ENCODE assay signal across 8 cellular contexts in the genomic region with DNA sequence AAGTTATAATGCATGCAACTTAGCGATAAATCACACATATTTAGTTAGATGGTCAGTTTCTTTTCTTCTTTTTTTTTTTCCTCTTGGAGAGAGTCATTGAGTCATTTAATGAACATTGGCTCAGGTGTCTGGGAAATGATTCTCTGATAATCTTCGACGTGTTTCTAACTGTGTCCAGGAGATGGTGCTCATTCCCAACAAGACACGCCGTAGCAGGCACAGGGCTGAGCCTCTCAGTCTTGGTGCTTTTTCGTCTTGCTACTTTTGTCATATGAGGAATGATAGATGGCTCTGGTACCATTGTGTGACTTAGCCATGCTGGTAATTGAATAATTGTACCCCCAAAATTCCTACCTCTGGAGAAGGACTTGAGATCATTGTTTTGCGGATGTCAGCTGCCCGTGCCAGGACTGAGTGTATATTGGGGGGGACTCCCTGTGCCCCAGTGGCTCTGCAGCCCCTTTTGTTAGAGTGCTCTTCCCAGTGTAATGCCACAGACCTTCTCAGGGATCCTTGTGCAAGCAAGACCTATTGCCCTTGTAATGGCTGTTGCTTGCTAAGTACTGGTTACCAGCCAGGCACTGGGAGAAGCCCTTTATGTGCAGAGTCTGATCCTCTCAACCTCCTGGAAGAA.
A peak's percentile ranks its signal among the peaks of the same experiment; 100 is the strongest.
DNase-seq lines count a peak whose midpoint lies in the region; ATAC-seq and TF ChIP-seq lines count a peak whose summit lies in the region.

No MANE protein-coding gene starts in this region.

- ATAC-seq in GM18498 (IDR thresholded peaks at IDR 0.05; ENCODE audit: unreplicated experiment): peak; percentile 84
- peak; percentile 78 for ATAC-seq in HG02759 (IDR thresholded peaks at IDR 0.05; ENCODE audit: unreplicated experiment)

- peaks cover 5% of the 10 kb centered on the region for H3K4me1 Mint-ChIP-seq in glutamatergic neuron (ENCODE audit: low read depth, unreplicated experiment)

- no peak overlapping the region for H3K27ac Mint-ChIP-seq in glutamatergic neuron (ENCODE audit: unreplicated experiment)

- H3K27me3 Mint-ChIP-seq in glutamatergic neuron (ENCODE audit: unreplicated experiment): no peaks in the 10 kb centered on the region

- no peaks in the 10 kb centered on the region for H3K9me3 Mint-ChIP-seq in glutamatergic neuron (ENCODE audit: unreplicated experiment)

- H3K36me3 Mint-ChIP-seq in glutamatergic neuron (ENCODE audit: unreplicated experiment): no peaks in the 10 kb centered on the region

- TF ChIP-seq CTCF in AG09319 (IDR thresholded peaks at IDR 0.05; ENCODE audit: low read depth, low read length) (peak; percentile 46), glutamatergic neuron (IDR thresholded peaks at IDR 0.05; ENCODE audit: partially characterized antibody, unreplicated experiment) (peak; percentile 68)

- no peak overlapping the region for H3K4me3 Mint-ChIP-seq in glutamatergic neuron (ENCODE audit: unreplicated experiment)

- no peak for DNase-seq in AG09319 (ENCODE audit: extremely low read depth, low read depth)
- peak; percentile 34 for DNase-seq in NCI-H128 (lab: John Stamatoyannopoulos, UW; ENCODE audit: unreplicated experiment)
- DNase-seq in UCSD-AML1 (lab: John Stamatoyannopoulos, UW; ENCODE audit: unreplicated experiment): peak; percentile 16
- DNase-seq in glutamatergic neuron: peak; percentile 50
- peak in 9 of 10 donors; percentile 26 to 94 (median 57) for DNase-seq in posterior cingulate gyrus
- DNase-seq in mesenteric fat pad (ENCODE audit: low spot score): no peak

- intact Hi-C loops in posterior cingulate gyrus (cut with DNase I): loop anchor here (2.0 to 5.0 kb wide), 2 partner anchors 536 to 769 kb away; a partner anchor contains a TSS

Comparison
In these comparisons a context has a peak if more than half of its experiments do, and no peak if none do; other contexts are left out.
1. DNase-seq: peak in NCI-H128 (single experiment), UCSD-AML1 (single experiment), glutamatergic neuron (single experiment) and posterior cingulate gyrus (9 of 10); none in AG09319 (single experiment) and mesenteric fat pad (single experiment).